In the genomic region with DNA sequence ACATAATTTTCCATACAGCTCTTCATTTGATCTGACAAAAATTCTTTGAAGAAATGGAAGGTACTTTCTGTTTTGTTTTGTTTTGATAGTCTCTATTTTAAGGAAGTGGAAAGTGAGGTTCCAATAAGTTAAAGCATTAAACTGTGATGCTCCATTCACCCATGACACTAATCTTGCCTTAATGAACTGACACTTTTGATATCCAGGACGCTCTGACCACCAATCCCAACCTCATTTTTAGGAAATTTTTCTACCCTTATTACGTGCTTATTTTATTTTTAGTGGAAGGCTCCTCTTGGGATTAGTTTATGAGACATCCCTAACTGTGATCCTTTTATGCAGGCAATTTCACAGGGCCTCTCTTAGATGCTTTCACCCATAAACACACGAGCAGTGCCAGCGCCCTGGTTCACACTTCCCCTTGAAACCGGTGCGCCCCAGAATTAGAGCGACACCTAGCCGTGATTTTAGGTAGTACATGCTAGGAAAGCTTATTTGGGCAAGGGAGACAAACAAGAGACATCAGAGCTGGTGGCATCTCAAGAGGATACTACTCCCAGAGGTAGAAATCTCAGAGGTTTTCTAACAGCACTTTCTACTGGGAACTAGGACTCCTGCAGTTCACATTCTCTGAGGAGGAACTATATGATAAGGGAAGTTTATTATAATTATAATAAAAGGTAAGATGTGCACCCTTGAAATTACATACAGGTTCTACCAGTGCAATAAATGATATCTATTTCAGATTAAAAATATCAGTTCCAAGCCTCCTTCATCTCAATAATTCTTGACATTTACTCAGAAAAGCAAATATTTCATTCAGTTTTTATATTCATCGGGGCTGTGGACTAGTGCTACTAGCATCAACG, we compare ENCODE assay signal across 8 cellular contexts.
DNase-seq lines count a peak whose midpoint lies in the region; FAIRE-seq and TF ChIP-seq lines count a peak whose summit lies in the region.

No MANE protein-coding gene starts in this region.

- no peaks in the 10 kb centered on the region for H3K9me3 Mint-ChIP-seq in osteocyte (ENCODE audit: unreplicated experiment)

- H3K27me3 ChIP-seq in tibial artery = no peaks in the 10 kb centered on the region

- no peak overlapping the region for H3K27ac Mint-ChIP-seq in osteocyte (ENCODE audit: unreplicated experiment)

- H3K36me3 ChIP-seq in tibial artery = no peaks in the 10 kb centered on the region

- FAIRE-seq in frontal cortex (lab: Jason Lieb, UNC) = peak; percentile 26

- peaks cover 42% of the 10 kb centered on the region for H3K27me3 Mint-ChIP-seq in osteocyte (ENCODE audit: unreplicated experiment)

- intact Hi-C loops in tibial artery (cut with DNase I; ENCODE audit: low total_unique reads) = no loop called here

- TF ChIP-seq CTCF in osteocyte (IDR thresholded peaks at IDR 0.05) = peak; percentile 92
- TF ChIP-seq CTCF in tibial artery (IDR thresholded peaks at IDR 0.05) = peak; percentile 68 to 86

- H3K9me3 ChIP-seq in tibial artery = no peaks in the 10 kb centered on the region

- no peaks in the 10 kb centered on the region for H3K36me3 Mint-ChIP-seq in osteocyte (ENCODE audit: unreplicated experiment)

- no peak overlapping the region for H3K4me3 ChIP-seq in tibial artery

- DNase-seq in GDM1 (lab: John Stamatoyannopoulos, UW) = peak; percentile 60
- peak; percentile 65 for DNase-seq in H4 (ENCODE audit: low spot score)
- DNase-seq in LHCN-M2 (ENCODE audit: low read depth) = peak; percentile 78
- DNase-seq in RPMI7951 (ENCODE audit: low read depth) = peak; percentile 66
- DNase-seq in activated effector memory CD4-positive, alpha-beta T cell treated with Interleukin-2 at 50 U/mL for 16 hours = peak; percentile 46
- DNase-seq in frontal cortex (ENCODE audit: low spot score in 2 of 2) = peak; percentile 3 to 39
- DNase-seq in osteocyte (ENCODE audit: extremely low spot score, unreplicated experiment) = peak; percentile 89
- DNase-seq in tibial artery = peak; percentile 76 to 78

- peaks cover 0 to 7% (median 0%) of the 10 kb centered on the region in 4 donors for H3K4me1 ChIP-seq in tibial artery

- H3K27ac ChIP-seq in tibial artery = no peak overlapping the region

- H3K4me3 Mint-ChIP-seq in osteocyte (ENCODE audit: unreplicated experiment) = peak overlapping the region; percentile 19

- H3K4me1 Mint-ChIP-seq in osteocyte (ENCODE audit: unreplicated experiment) = peaks cover 5% of the 10 kb centered on the region

Comparison
In these comparisons a context has a peak if more than half of its experiments do, and no peak if none do; other contexts are left out.
1. DNase-seq: peak in every context shown above with its lines; median percentile 89 in osteocyte; 78 in LHCN-M2; 77 in tibial artery; 66 in RPMI7951; 65 in H4; 60 in GDM1; 46 in activated effector memory CD4-positive, alpha-beta T cell treated with Interleukin-2 at 50 U/mL for 16 hours; 21 in frontal cortex.